In genomic region chr9:22401671-22402070, GRCh38 we compare ENCODE assay signal across 20 cellular contexts. TPM values are rescaled to one million over a fixed set of nuclear protein-coding genes. Genes with fewer than 3 reads are reported as not detected.
"Had no signal": no experiment of that assay in that cellular context is flagged by ENCODE, and none has a peak within 500 bp of the region (broad histone marks: within the 10 kb centered on the region; RNA-seq: fewer than 3 reads in every experiment).

No MANE protein-coding gene starts in this region.

- H3K4me3 Mint-ChIP-seq: activated CD8-positive, alpha-beta T cell treated with anti-CD3 and anti-CD28 coated beads for 36 hours; neural crest cell; T-helper 1 cell treated with Interleukin-12 subunit alpha and Interleukin-12 subunit beta and Interleukin-4 antibody, amounts not matched to agents 30 μg/mL and 1 μg/mL, for 36 hours; WTC11 had no signal

- H3K27ac ChIP-seq: breast epithelium, esophagus muscularis mucosa, lower lobe of right lung, psoas muscle, right lobe of liver, spleen, thyroid gland had no signal

- H3K27ac Mint-ChIP-seq: activated CD8-positive, alpha-beta T cell treated with anti-CD3 and anti-CD28 coated beads for 36 hours; activated naive CD4-positive, alpha-beta T cell treated with anti-CD3 and anti-CD28 coated beads, Interleukin-2, amount 50 U/mL, for 72 hours; T-helper 1 cell treated with Interleukin-12 subunit alpha and Interleukin-12 subunit beta and Interleukin-4 antibody, amounts not matched to agents 30 μg/mL and 1 μg/mL, for 36 hours; WTC11 had no signal

- H3K36me3 ChIP-seq: breast epithelium, esophagus muscularis mucosa, lower lobe of right lung, right lobe of liver, spleen, thyroid gland had no signal

- H3K27me3 ChIP-seq: esophagus muscularis mucosa, right lobe of liver, thyroid gland had no signal

- FAIRE-seq: TTC549 had no signal

- ATAC-seq: activated CD8-positive, alpha-beta T cell treated with anti-CD3 and anti-CD28 coated beads for 36 hours; activated naive CD4-positive, alpha-beta T cell treated with anti-CD3 and anti-CD28 coated beads, Interleukin-2, amount 50 U/mL, for 72 hours; left cardiac atrium; lower lobe of right lung; psoas muscle; right lobe of liver; WTC11 had no signal

- H3K9me3 ChIP-seq: breast epithelium, esophagus muscularis mucosa, lower lobe of right lung, psoas muscle, right lobe of liver, spleen, thyroid gland had no signal

- H3K36me3 Mint-ChIP-seq: activated naive CD4-positive, alpha-beta T cell treated with anti-CD3 and anti-CD28 coated beads, Interleukin-2, amount 50 U/mL, for 72 hours; WTC11 had no signal

- H3K4me3 ChIP-seq: breast epithelium, esophagus muscularis mucosa, lower lobe of right lung, psoas muscle, right lobe of liver, spleen, thyroid gland had no signal

- H3K4me1 Mint-ChIP-seq: neural crest cell, WTC11 had no signal

- H3K4me1 ChIP-seq: breast epithelium, esophagus muscularis mucosa, lower lobe of right lung, psoas muscle, right lobe of liver, spleen, thyroid gland had no signal

- DNase-seq: activated CD4-positive, alpha-beta T cell treated with anti-CD3 and anti-CD28 coated beads for 48 hours; activated CD8-positive, alpha-beta T cell treated with anti-CD3 and anti-CD28 coated beads for 36 hours; activated gamma-delta T cell; activated T-cell treated with anti-CD3 and anti-CD28 coated beads, Interleukin-2, amount 50 U/mL, for 48 hours; amygdala; foreskin fibroblast; left cardiac atrium; lower lobe of right lung; midbrain; psoas muscle; right lobe of liver; spleen; thyroid gland had no signal

- H3K9me3 Mint-ChIP-seq: activated CD8-positive, alpha-beta T cell treated with anti-CD3 and anti-CD28 coated beads for 36 hours; neural crest cell; T-helper 1 cell treated with Interleukin-12 subunit alpha and Interleukin-12 subunit beta and Interleukin-4 antibody, amounts not matched to agents 30 μg/mL and 1 μg/mL, for 36 hours had no signal

RNA-seq across cellular contexts. Expression of gene DMRTA1, which starts 45.0 kb away (rescaled TPM):
- total RNA-seq: activated CD8-positive, alpha-beta T cell treated with anti-CD3 and anti-CD28 coated beads for 36 hours; activated naive CD4-positive, alpha-beta T cell treated with anti-CD3 and anti-CD28 coated beads, Interleukin-2, amount 50 U/mL, for 72 hours had no signal
